21 cellular contexts compared by ENCODE assay signal in the genomic region with DNA sequence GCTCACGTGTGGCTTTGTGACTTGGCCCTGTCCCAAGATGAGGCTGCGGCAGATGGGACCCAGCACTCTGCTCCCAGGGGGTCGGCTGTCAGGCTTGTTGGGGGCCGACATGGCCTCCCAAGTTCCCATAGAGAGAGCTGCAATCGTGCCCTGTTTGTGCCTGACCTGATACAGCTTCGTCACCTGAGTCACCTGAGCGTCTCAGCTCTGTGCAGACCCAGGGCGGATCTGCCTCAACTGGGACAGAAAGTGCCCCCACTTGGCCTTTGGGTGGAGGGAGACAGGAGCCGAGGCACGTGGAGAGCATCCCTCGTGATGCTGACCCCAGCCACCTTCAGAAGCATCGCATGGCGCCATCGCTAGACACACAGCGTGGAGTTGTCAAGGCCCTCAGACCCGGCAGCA. TPM values are rescaled to one million over a fixed set of nuclear protein-coding genes. Genes with fewer than 3 reads are reported as not detected.
"Had no signal": no experiment of that assay in that cellular context is flagged by ENCODE, and none has a peak within 500 bp of the region (broad histone marks: within the 10 kb centered on the region; RNA-seq: fewer than 3 reads in every experiment).

No MANE protein-coding gene starts in this region.

- H3K27me3 ChIP-seq: breast epithelium, gastroesophageal sphincter, thyroid gland had no signal

- DNase-seq: activated CD4-positive, alpha-beta T cell treated with anti-CD3 and anti-CD28 coated beads for 36 hours; activated CD4-positive, alpha-beta T cell treated with anti-CD3 and anti-CD28 coated beads, Interleukin-2, amount 50 U/mL, for 4 hours; activated CD8-positive, alpha-beta memory T cell treated with anti-CD3 and anti-CD28 coated beads for 24 hours; activated CD8-positive, alpha-beta memory T cell treated with anti-CD3 and anti-CD28 coated beads, Interleukin-2, amount 50 U/mL, for 4 hours; activated naive CD8-positive, alpha-beta T cell treated with anti-CD3 and anti-CD28 coated beads for 36 hours; activated T-cell treated with anti-CD3 and anti-CD28 coated beads, Interleukin-2, amount 50 U/mL, for 24 hours; amniotic stem cell; cortex of kidney; endodermal cell; hypothalamus; left ventricle myocardium inferior; natural killer cell; stimulated activated CD4-positive, alpha-beta T cell treated with anti-CD3 and anti-CD28 coated beads, Interleukin-4, amount 100 ng/mL, for 24 hours; stimulated activated naive CD8-positive, alpha-beta T cell treated with anti-CD3 and anti-CD28 coated beads, Interleukin-15, Interleukin-2, amounts not matched to agents 100 U/mL and 50 U/mL, for 24 hours; thyroid gland had no signal

- H3K27ac ChIP-seq: breast epithelium, epithelial cell of prostate, gastroesophageal sphincter, left ventricle myocardium inferior, prostate gland, thyroid gland had no signal

- ATAC-seq: activated CD4-positive, alpha-beta T cell treated with anti-CD3 and anti-CD28 coated beads for 36 hours; activated T-helper 17 cell treated with anti-CD3 and anti-CD28 coated beads, Interleukin-2, amount 50 U/mL, for 72 hours; gastroesophageal sphincter; natural killer cell; stimulated activated naive CD8-positive, alpha-beta T cell treated with anti-CD3 and anti-CD28 coated beads, Interleukin-15, Interleukin-2, amounts not matched to agents 100 U/mL and 50 U/mL, for 24 hours; WTC11 had no signal

- H3K36me3 ChIP-seq: breast epithelium, prostate gland, thyroid gland had no signal

- H3K4me1 ChIP-seq: breast epithelium, prostate gland, thyroid gland had no signal

- H3K4me3 ChIP-seq: breast epithelium, gastroesophageal sphincter, left ventricle myocardium inferior, prostate gland, thyroid gland had no signal

- H3K9me3 ChIP-seq: breast epithelium, gastroesophageal sphincter, left ventricle myocardium inferior, prostate gland, thyroid gland had no signal

RNA-seq across cellular contexts. Expression of a gene that starts 21.7 kb away (rescaled TPM):
- total RNA-seq: activated CD4-positive, alpha-beta T cell treated with anti-CD3 and anti-CD28 coated beads for 36 hours; activated T-helper 17 cell treated with anti-CD3 and anti-CD28 coated beads, Interleukin-2, amount 50 U/mL, for 72 hours had no signal

RNA-seq across cellular contexts. Expression of a gene that starts 43.4 kb away (rescaled TPM):
- total RNA-seq: natural killer cell had no signal
